Comparison of ENCODE assay signal across 2 cellular contexts in the genomic region with DNA sequence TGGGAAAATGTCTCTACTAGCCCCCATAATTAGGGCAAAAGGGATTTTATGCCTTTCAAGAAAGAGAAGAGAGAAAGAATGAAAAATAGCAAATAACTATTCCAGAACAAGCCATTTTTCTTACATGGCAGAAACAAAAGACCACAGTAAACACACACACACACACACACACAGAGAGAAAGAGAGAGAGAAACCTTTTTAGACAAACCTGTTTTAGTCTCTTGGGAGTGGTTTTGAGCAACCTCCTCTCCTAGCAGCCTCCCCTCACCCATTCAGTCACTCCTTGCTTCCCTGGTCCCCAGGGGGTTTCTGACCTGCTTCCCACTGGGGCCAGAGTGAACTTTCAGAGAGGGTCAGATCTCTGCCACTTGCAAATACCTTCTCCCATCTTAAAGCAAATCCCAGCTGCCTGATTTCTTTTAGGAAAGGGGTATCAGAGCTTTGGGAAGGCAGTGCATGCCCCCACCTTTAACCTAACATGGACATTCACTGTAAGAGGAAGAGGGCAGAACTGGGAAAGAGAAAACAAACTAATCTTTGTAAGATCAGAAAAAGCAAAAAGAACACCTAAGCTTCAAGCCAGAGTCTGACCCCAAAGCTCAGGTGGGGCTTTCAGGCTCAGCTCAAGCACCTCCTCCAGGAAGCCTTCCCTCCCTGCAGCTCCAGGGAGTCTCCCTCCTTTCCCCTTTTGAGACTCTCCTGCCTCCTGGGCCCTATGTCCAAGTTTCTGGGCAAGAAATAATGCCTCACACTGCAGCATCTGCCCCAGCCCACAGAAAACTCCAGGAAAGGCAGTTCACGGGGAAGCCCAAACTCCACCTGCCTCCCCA.
TF ChIP-seq lines count a peak whose summit lies in the region.

No MANE protein-coding gene starts in this region.

TF ChIP-seq in H1, 55 proteins besides CTCF, POLR2A, EP300 and RAD21:
- no peak for TF ChIP-seq POLR2AphosphoS5 (IDR thresholded peaks at IDR 0.05; ENCODE audit: low read depth, low read length)
- no peak for TF ChIP-seq TAF1 (IDR thresholded peaks at IDR 0.05; ENCODE audit: low read depth, low read length)
- no peak for TF ChIP-seq JUN (IDR thresholded peaks at IDR 0.05; ENCODE audit: low read depth, low read length)
- TF ChIP-seq SP1 (IDR thresholded peaks at IDR 0.05; ENCODE audit: low read depth, low read length), result no peak
- TF ChIP-seq CHD2 (IDR thresholded peaks at IDR 0.05; ENCODE audit: low read length), result no peak
- no peak for TF ChIP-seq CHD1 (IDR thresholded peaks at IDR 0.05; ENCODE audit: low read depth, low read length)
- no peak for TF ChIP-seq KDM5A (IDR thresholded peaks at IDR 0.05; ENCODE audit: low read length)
- no peak for TF ChIP-seq CREB1 (IDR thresholded peaks at IDR 0.05)
- no peak for TF ChIP-seq EGR1 (IDR thresholded peaks at IDR 0.05; ENCODE audit: borderline replicate concordance, low read depth, low read length)
- TF ChIP-seq RFX5 (IDR thresholded peaks at IDR 0.05; ENCODE audit: borderline replicate concordance, low read depth, low read length), result no peak
- no peak for TF ChIP-seq CBX8 (IDR thresholded peaks at IDR 0.05; ENCODE audit: borderline replicate concordance, low read depth, low read length)
- no peak for TF ChIP-seq CBX5 (IDR thresholded peaks at IDR 0.05; ENCODE audit: low read depth, low read length)
- no peak for TF ChIP-seq SIX5 (IDR thresholded peaks at IDR 0.05; ENCODE audit: low read depth, low read length)
- no peak for TF ChIP-seq NANOG (IDR thresholded peaks at IDR 0.05; ENCODE audit: insufficient read depth, low read depth, low read length, poor library complexity, severe bottlenecking)
- TF ChIP-seq RBBP5 (IDR thresholded peaks at IDR 0.05; ENCODE audit: borderline replicate concordance, low read depth, low read length), result no peak
- TF ChIP-seq RNF2 (IDR thresholded peaks at IDR 0.05; ENCODE audit: borderline replicate concordance, low read depth, low read length, missing control alignments, poor library complexity, severe bottlenecking), result no peak
- TF ChIP-seq SP4 (IDR thresholded peaks at IDR 0.05; ENCODE audit: low read length), result no peak
- TF ChIP-seq, protein P1, sequence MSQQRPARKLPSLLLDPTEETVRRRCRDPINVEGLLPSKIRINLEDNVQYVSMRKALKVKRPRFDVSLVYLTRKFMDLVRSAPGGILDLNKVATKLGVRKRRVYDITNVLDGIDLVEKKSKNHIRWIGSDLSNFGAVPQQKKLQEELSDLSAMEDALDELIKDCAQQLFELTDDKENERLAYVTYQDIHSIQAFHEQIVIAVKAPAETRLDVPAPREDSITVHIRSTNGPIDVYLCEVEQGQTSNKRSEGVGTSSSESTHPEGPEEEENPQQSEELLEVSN (IDR thresholded peaks at IDR 0.05), result no peak
- no peak for TF ChIP-seq SUZ12 (IDR thresholded peaks at IDR 0.05; ENCODE audit: low read length)
TF ChIP-seq in H1: peak in this region for 0.

TF ChIP-seq in neural cell, 6 proteins besides CTCF, POLR2A, EP300 and RAD21:
- no peak for TF ChIP-seq EZH2 (IDR thresholded peaks at IDR 0.05; ENCODE audit: borderline replicate concordance, insufficient read depth, low read length, poor library complexity, severe bottlenecking)
